ENCODE assay signal across 1 cellular context in the genomic region with DNA sequence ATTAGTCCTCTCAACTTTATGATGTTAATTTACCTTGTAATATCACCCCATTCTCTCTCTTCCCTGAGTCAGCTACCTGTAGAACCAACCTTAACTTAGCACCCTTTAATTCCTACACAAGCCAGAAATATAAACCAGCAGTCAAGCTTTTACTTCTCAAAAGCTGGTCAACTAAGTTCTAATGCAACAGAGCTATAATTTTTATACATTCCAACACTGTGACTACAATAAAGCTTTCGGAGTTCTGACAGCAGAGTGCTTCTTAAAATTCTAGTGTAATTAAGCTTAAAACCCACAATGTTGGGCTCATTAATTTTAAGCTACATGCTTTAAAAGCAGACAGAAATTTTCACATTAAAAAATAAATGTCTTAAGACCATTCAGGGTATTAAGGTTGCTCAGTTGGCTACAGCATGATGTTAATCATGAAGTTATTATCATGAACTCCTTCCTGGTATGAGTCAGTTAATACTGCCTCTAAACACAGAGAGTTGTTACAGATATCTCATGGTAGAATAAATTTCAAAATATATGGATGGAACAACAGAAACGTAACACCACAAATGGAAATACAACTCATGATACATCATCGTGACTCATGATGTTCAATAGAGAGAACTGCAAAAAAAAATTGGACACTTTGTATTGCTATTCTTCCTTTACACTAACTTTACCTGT.
TF ChIP-seq lines count a peak whose summit lies in the region.

No MANE protein-coding gene starts in this region.

TF ChIP-seq in WTC11, 78 proteins besides CTCF, POLR2A, EP300 and RAD21 (continued from another document):
- TF ChIP-seq CREM (CRISPR knock-in tag; IDR thresholded peaks at IDR 0.05) (no peak), ZNF423 (CRISPR knock-in tag; IDR thresholded peaks at IDR 0.05) (no peak), KAT7 (CRISPR knock-in tag; IDR thresholded peaks at IDR 0.05; ENCODE audit: borderline replicate concordance) (no peak)
- TF ChIP-seq, protein P1, sequence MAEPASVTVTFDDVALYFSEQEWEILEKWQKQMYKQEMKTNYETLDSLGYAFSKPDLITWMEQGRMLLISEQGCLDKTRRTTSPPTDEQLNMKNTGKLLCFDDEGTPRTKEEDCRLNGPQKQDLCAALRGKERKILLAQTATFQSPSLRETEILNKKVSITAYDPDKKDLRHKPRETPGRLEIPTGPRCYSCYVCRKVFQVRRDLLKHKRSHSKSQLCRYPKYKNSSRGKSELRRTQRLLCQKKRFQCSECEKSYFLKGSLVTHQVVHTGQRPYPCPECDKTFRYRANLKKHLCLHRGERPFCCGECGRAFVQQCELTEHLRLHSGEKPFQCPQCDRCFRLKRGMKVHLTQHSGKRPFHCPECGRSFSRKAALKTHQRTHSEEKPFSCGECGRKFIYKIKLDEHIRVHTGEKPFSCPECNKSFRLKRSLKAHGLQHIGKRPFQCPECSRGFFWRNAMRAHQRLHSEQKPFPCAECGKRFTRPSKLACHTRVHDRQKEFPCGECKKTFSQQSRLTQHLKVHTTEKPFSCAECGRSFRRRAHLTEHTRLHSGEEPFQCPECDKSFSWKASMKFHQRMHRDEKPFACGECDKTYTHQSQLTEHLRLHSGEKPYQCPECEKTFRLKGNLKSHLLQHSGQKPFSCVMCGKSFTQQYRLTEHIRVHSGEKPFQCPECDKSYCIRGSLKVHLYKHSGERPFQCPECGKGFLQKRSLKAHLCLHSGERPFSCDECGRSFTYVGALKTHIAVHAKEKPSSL (CRISPR knock-in tag; conservative IDR thresholded peaks at IDR 0.05): no peak
